ENCODE assay signal across 18 cellular contexts in genomic region chr1:91600431-91601330, GRCh38.
DNase-seq lines count a peak whose midpoint lies in the region; ATAC-seq and TF ChIP-seq lines count a peak whose summit lies in the region.
"Had no signal": no experiment of that assay in that cellular context is flagged by ENCODE, and none has a peak within 500 bp of the region (broad histone marks: within the 10 kb centered on the region; RNA-seq: fewer than 3 reads in every experiment).

No MANE protein-coding gene starts in this region.

- H3K4me3 Mint-ChIP-seq in neural crest cell (no peak overlapping the region), CD14-positive monocyte (no peak overlapping the region)
- H3K4me3 Mint-ChIP-seq: CD4-positive, alpha-beta memory T cell had no signal

- H3K27me3 Mint-ChIP-seq in neural crest cell (ENCODE audit: low read depth) (no peaks in the 10 kb centered on the region), CD14-positive monocyte (ENCODE audit: low read depth in 3 of 3) (peaks cover 4 to 6% (median 6%) of the 10 kb centered on the region in 3 donors)

- ATAC-seq in Right ventricle myocardium inferior (peak; percentile 53), left ventricle myocardium superior (peak; percentile 65), GM18498 (IDR thresholded peaks at IDR 0.05; ENCODE audit: unreplicated experiment) (no peak), GM21786 (IDR thresholded peaks at IDR 0.05; ENCODE audit: unreplicated experiment) (no peak)

- intact Hi-C loops in Right ventricle myocardium inferior (cut with DNase I) (loop anchor here (1.0 to 5.0 kb wide), 4 partner anchors 83 to 286 kb away; partner anchors contain the start of gene TGFBR3), cardiac septum (cut with DNase I) (loop anchor here (1.0 kb wide), 1 partner anchor 15 kb away; no protein-coding TSS in a partner anchor), left ventricle myocardium superior (cut with micrococcal nuclease) (no loop called here), CD14-positive monocyte (cut with micrococcal nuclease) (no loop called here), dorsolateral prefrontal cortex (cut with DNase I) (no loop called here)

- peaks cover 11% of the 10 kb centered on the region for H3K4me1 Mint-ChIP-seq in neural crest cell
- H3K4me1 Mint-ChIP-seq in CD14-positive monocyte: peaks cover 11% of the 10 kb centered on the region

- H3K27ac ChIP-seq in dorsolateral prefrontal cortex: no peak overlapping the region
- H3K27ac ChIP-seq: 22Rv1, PC-9 had no signal

- DNase-seq in Right ventricle myocardium inferior (ENCODE audit: missing footprints): no peak
- no peak for DNase-seq in cardiac septum (ENCODE audit: low spot score)
- DNase-seq in left ventricle myocardium superior: no peak
- no peak for DNase-seq in neural crest cell (ENCODE audit: low read depth, low spot score)
- no peak for DNase-seq in CD14-positive monocyte (ENCODE audit: low spot score)
- no peak for DNase-seq in dorsolateral prefrontal cortex
- DNase-seq: BE2C; CD4-positive, alpha-beta memory T cell; KBM-7; NCI-H1436; NCI-H2029; NCI-H2171 treated with DMSO at 0.1 percent for 48 hours; NCI-H82; PC-9 had no signal

- H3K36me3 Mint-ChIP-seq in neural crest cell (ENCODE audit: low read depth) (no peaks in the 10 kb centered on the region), CD14-positive monocyte (no peaks in the 10 kb centered on the region)
- H3K36me3 Mint-ChIP-seq: CD4-positive, alpha-beta memory T cell had no signal

- TF ChIP-seq CTCF in neural crest cell (conservative IDR thresholded peaks at IDR 0.05) (no peak), CD14-positive monocyte (IDR thresholded peaks at IDR 0.05) (no peak), dorsolateral prefrontal cortex (IDR thresholded peaks at IDR 0.05 in 54 of 56, conservative IDR thresholded peaks at IDR 0.05 in 2 of 56; ENCODE audit: low read depth in 1 of 56, partially characterized antibody in 56 of 56) (no peak)

- H3K27ac Mint-ChIP-seq in neural crest cell (ENCODE audit: unreplicated experiment) (peak overlapping the region; percentile 21), CD14-positive monocyte (peak overlapping the region in 1 of 7 donors; percentile 1)

- H3K27me3 ChIP-seq in dorsolateral prefrontal cortex: no peaks in the 10 kb centered on the region
- H3K27me3 ChIP-seq: BE2C had no signal

- H3K9me3 Mint-ChIP-seq in neural crest cell (no peaks in the 10 kb centered on the region), CD14-positive monocyte (peaks cover 0 to 2% (median 0%) of the 10 kb centered on the region in 7 donors)
- H3K9me3 Mint-ChIP-seq: CD4-positive, alpha-beta memory T cell had no signal

- no peak overlapping the region for H3K4me3 ChIP-seq in dorsolateral prefrontal cortex
- H3K4me3 ChIP-seq: HAP-1, PC-9 had no signal

Comparison
In these comparisons a context has a peak if more than half of its experiments do, and no peak if none do; other contexts are left out.
1. intact Hi-C loops: an anchor here in Right ventricle myocardium inferior (1.0 to 5.0 kb wide) and cardiac septum (1.0 kb wide); none called in left ventricle myocardium superior, CD14-positive monocyte and dorsolateral prefrontal cortex.
2. ATAC-seq: peak in Right ventricle myocardium inferior (single experiment) and left ventricle myocardium superior (single experiment); none in GM18498 (single experiment) and GM21786 (single experiment).